8 cellular contexts compared by ENCODE assay signal in genomic region chr1:200029035-200029623, GRCh38. TPM values are rescaled to one million over a fixed set of nuclear protein-coding genes. Genes with fewer than 3 reads are reported as not detected.
DNase-seq lines count a peak whose midpoint lies in the region; ATAC-seq and TF ChIP-seq lines count a peak whose summit lies in the region.

No MANE protein-coding gene starts in this region.

- peaks cover 64% of the 10 kb centered on the region for H3K27me3 Mint-ChIP-seq in activated naive CD4-positive, alpha-beta T cell treated with anti-CD3 and anti-CD28 coated beads, Interleukin-2, amount 10 ng/mL, durations not matched to agents 7 days and 5 days

- no peaks in the 10 kb centered on the region for H3K9me3 ChIP-seq in suprapubic skin

- peaks cover 12% of the 10 kb centered on the region for H3K4me1 ChIP-seq in suprapubic skin

- no peaks in the 10 kb centered on the region for H3K36me3 ChIP-seq in brain microvascular endothelial cell (replicated peaks)
- no peaks in the 10 kb centered on the region for H3K36me3 ChIP-seq in kidney epithelial cell (ENCODE audit: control insufficient read depth, insufficient read depth, low read length)
- no peaks in the 10 kb centered on the region for H3K36me3 ChIP-seq in suprapubic skin

- peak overlapping the region; percentile 52 for H3K4me3 ChIP-seq in brain microvascular endothelial cell (ENCODE audit: low read depth, low read length)
- H3K4me3 ChIP-seq in kidney epithelial cell (ENCODE audit: low read depth, low read length): peak overlapping the region; percentile 32
- H3K4me3 ChIP-seq in suprapubic skin: peak overlapping the region; percentile 49

- CTCF ChIA-PET in activated naive CD4-positive, alpha-beta T cell treated with anti-CD3 and anti-CD28 coated beads, Interleukin-2, amount 10 ng/mL, durations not matched to agents 7 days and 5 days (lab: Charles Lee): no interaction called here

- no peak overlapping the region for H3K27ac Mint-ChIP-seq in activated naive CD4-positive, alpha-beta T cell treated with anti-CD3 and anti-CD28 coated beads, Interleukin-2, amount 10 ng/mL, durations not matched to agents 7 days and 5 days

- no peak for ATAC-seq in HG03135 (IDR thresholded peaks at IDR 0.05; ENCODE audit: unreplicated experiment)

- TF ChIP-seq CTCF in brain microvascular endothelial cell (IDR thresholded peaks at IDR 0.05; ENCODE audit: low read depth, low read length, missing control alignments) (no peak), kidney epithelial cell (IDR thresholded peaks at IDR 0.05; ENCODE audit: insufficient read depth, low read length, poor library complexity, severe bottlenecking) (no peak), suprapubic skin (IDR thresholded peaks at IDR 0.05) (no peak)

- no peak overlapping the region for H3K27ac ChIP-seq in brain microvascular endothelial cell
- H3K27ac ChIP-seq in suprapubic skin: no peak overlapping the region

- TF ChIP-seq POLR2A in suprapubic skin (IDR thresholded peaks at IDR 0.05): no peak

- H3K4me3 Mint-ChIP-seq in activated naive CD4-positive, alpha-beta T cell treated with anti-CD3 and anti-CD28 coated beads, Interleukin-2, amount 10 ng/mL, durations not matched to agents 7 days and 5 days: peak overlapping the region; percentile 62

- DNase-seq in activated naive CD4-positive, alpha-beta T cell treated with anti-CD3 and anti-CD28 coated beads, Interleukin-2, amount 10 ng/mL, durations not matched to agents 7 days and 5 days: no peak
- no peak for DNase-seq in activated naive CD4-positive, alpha-beta T cell treated with Interleukin-2 at 50 U/mL for 16 hours
- DNase-seq in NCI-H526 treated with DMSO at 0.1 percent for 48 hours (lab: John Stamatoyannopoulos, UW) (peak; percentile 43), brain microvascular endothelial cell (no peak), kidney epithelial cell (ENCODE audit: low read depth) (no peak), suprapubic skin (ENCODE audit: low spot score in 2 of 2) (no peak)
- no peak for DNase-seq in NK-92 treated with Interleukin-12 subunit alpha and Interleukin-12 subunit beta, amount 100 ng/mL, for 24 hours (lab: John Stamatoyannopoulos, UW)

- peaks cover 4% of the 10 kb centered on the region for H3K4me1 Mint-ChIP-seq in activated naive CD4-positive, alpha-beta T cell treated with anti-CD3 and anti-CD28 coated beads, Interleukin-2, amount 10 ng/mL, durations not matched to agents 7 days and 5 days

- in situ Hi-C loops in brain microvascular endothelial cell (cut with HindIII; ENCODE audit: low pct_ligation_motif_present, low sequenced_read_pairs): loop anchor here (25.0 kb wide), 1 partner anchor 342 kb away; no protein-coding TSS in a partner anchor

- WGBS in suprapubic skin: under 1% methylated on average over 20 of the region's 55 CpGs

- TF ChIP-seq EP300 in suprapubic skin (IDR thresholded peaks at IDR 0.05): no peak

- H3K27me3 ChIP-seq in brain microvascular endothelial cell (replicated peaks) (peaks cover 53% of the 10 kb centered on the region), kidney epithelial cell (ENCODE audit: control insufficient read depth, insufficient read depth, low read length) (peaks cover 45% of the 10 kb centered on the region), suprapubic skin (peaks cover 81% of the 10 kb centered on the region)

- no peaks in the 10 kb centered on the region for H3K36me3 Mint-ChIP-seq in activated naive CD4-positive, alpha-beta T cell treated with anti-CD3 and anti-CD28 coated beads, Interleukin-2, amount 10 ng/mL, durations not matched to agents 7 days and 5 days

- no peaks in the 10 kb centered on the region for H3K9me3 Mint-ChIP-seq in activated naive CD4-positive, alpha-beta T cell treated with anti-CD3 and anti-CD28 coated beads, Interleukin-2, amount 10 ng/mL, durations not matched to agents 7 days and 5 days

RNA-seq across cellular contexts. Expression of gene NR5A2, which starts 1.6 kb away (rescaled TPM):
- not detected in 2 replicates for total RNA-seq in kidney epithelial cell
- total RNA-seq in suprapubic skin: 1 to 10 TPM in 2 of 4 donors, under 1 TPM in 2; 0.49 to 3.3 (median 0.96) TPM
